ENCODE assay signal across 3 cellular contexts in the genomic region with DNA sequence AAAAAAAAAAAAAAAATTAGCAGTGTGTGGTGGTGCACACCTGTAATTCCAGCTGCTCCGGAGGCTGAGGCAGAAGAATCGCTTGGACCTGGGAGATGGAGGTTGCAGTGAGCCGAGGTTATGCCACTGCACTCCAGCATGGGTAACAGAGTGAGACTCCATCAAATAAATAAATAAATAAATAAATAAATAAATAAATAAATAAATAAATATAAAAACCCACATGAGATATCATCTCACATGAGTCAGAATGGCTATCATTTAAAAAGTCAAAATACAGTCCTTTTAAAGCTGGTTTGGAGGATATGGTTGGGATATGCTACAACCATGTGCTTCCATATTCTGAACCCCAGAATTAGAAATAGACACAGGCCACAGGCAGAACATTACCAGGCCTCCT.
TF ChIP-seq lines count a peak whose summit lies in the region.

No MANE protein-coding gene starts in this region.

TF ChIP-seq in A549, 52 proteins besides CTCF, POLR2A, EP300 and RAD21:
- TF ChIP-seq ZC3H11A (IDR thresholded peaks at IDR 0.05), result peak; percentile 84
- TF ChIP-seq, protein P1, sequence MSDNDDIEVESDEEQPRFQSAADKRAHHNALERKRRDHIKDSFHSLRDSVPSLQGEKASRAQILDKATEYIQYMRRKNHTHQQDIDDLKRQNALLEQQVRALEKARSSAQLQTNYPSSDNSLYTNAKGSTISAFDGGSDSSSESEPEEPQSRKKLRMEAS (IDR thresholded peaks at IDR 0.05), result no peak

TF ChIP-seq in HEK293, 187 proteins besides CTCF, POLR2A, EP300 and RAD21:
- TF ChIP-seq, protein P2, sequence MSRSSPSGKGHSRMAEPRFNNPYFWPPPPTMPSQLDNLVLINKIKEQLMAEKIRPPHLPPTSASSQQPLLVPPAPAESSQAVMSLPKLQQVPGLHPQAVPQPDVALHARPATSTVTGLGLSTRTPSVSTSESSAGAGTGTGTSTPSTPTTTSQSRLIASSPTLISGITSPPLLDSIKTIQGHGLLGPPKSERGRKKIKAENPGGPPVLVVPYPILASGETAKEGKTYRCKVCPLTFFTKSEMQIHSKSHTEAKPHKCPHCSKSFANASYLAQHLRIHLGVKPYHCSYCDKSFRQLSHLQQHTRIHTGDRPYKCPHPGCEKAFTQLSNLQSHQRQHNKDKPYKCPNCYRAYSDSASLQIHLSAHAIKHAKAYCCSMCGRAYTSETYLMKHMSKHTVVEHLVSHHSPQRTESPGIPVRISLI (tag by site-specific recombination; IDR thresholded peaks at IDR 0.05), result no peak
- TF ChIP-seq ZNF433 (tag by site-specific recombination; IDR thresholded peaks at IDR 0.05; ENCODE audit: low read depth) (0 out of 2 replicates have a peak, but pooled peaks have one; percentile 9), ZNF785 (tag by site-specific recombination; IDR thresholded peaks at IDR 0.05) (no peak), ZNF394 (tag by site-specific recombination; IDR thresholded peaks at IDR 0.05; ENCODE audit: borderline replicate concordance) (peak; percentile 74; the same call in 1 of the 2 replicates), ZSCAN30 (tag by site-specific recombination; IDR thresholded peaks at IDR 0.05) (no peak), ZNF426 (tag by site-specific recombination; IDR thresholded peaks at IDR 0.05) (peak; percentile 54), ZNF266 (tag by site-specific recombination; IDR thresholded peaks at IDR 0.05; ENCODE audit: low read depth) (0 out of 2 replicates have a peak, but pooled peaks have one; percentile 16), ZBTB8A (tag by site-specific recombination; IDR thresholded peaks at IDR 0.05) (0 out of 2 replicates have a peak, but pooled peaks have one; percentile 37), ZNF140 (tag by site-specific recombination; IDR thresholded peaks at IDR 0.05) (peak; percentile 54; the same call in 1 of the 2 replicates), ZNF558 (tag by site-specific recombination; IDR thresholded peaks at IDR 0.05) (0 out of 2 replicates have a peak, but pooled peaks have one; percentile 31), ZNF19 (tag by site-specific recombination; IDR thresholded peaks at IDR 0.05; ENCODE audit: low read depth) (no peak), ZNF623 (tag by site-specific recombination; IDR thresholded peaks at IDR 0.05) (peak; percentile 49; the same call in 1 of the 2 replicates), ZNF555 (tag by site-specific recombination; conservative IDR thresholded peaks at IDR 0.05) (peak; percentile 48), PRDM1 (tag by site-specific recombination; IDR thresholded peaks at IDR 0.05) (no peak)
- TF ChIP-seq, protein P3, sequence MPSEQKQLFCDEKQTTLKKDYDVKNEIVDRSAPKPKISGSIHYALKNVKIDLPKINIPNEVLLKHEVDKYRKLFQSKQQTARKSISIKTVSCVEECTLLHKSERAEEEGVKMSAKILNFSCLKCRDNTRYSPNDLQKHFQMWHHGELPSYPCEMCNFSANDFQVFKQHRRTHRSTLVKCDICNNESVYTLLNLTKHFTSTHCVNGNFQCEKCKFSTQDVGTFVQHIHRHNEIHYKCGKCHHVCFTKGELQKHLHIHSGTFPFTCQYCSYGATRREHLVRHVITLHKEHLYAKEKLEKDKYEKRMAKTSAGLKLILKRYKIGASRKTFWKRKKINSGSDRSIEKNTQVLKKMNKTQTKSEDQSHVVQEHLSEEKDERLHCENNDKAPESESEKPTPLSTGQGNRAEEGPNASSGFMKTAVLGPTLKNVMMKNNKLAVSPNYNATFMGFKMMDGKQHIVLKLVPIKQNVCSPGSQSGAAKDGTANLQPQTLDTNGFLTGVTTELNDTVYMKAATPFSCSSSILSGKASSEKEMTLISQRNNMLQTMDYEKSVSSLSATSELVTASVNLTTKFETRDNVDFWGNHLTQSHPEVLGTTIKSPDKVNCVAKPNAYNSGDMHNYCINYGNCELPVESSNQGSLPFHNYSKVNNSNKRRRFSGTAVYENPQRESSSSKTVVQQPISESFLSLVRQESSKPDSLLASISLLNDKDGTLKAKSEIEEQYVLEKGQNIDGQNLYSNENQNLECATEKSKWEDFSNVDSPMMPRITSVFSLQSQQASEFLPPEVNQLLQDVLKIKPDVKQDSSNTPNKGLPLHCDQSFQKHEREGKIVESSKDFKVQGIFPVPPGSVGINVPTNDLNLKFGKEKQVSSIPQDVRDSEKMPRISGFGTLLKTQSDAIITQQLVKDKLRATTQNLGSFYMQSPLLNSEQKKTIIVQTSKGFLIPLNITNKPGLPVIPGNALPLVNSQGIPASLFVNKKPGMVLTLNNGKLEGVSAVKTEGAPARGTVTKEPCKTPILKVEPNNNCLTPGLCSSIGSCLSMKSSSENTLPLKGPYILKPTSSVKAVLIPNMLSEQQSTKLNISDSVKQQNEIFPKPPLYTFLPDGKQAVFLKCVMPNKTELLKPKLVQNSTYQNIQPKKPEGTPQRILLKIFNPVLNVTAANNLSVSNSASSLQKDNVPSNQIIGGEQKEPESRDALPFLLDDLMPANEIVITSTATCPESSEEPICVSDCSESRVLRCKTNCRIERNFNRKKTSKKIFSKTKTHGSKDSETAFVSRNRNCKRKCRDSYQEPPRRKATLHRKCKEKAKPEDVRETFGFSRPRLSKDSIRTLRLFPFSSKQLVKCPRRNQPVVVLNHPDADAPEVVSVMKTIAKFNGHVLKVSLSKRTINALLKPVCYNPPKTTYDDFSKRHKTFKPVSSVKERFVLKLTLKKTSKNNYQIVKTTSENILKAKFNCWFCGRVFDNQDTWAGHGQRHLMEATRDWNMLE (tag by site-specific recombination; conservative IDR thresholded peaks at IDR 0.05; ENCODE audit: low read depth), result peak; percentile 70
- TF ChIP-seq, protein P4, sequence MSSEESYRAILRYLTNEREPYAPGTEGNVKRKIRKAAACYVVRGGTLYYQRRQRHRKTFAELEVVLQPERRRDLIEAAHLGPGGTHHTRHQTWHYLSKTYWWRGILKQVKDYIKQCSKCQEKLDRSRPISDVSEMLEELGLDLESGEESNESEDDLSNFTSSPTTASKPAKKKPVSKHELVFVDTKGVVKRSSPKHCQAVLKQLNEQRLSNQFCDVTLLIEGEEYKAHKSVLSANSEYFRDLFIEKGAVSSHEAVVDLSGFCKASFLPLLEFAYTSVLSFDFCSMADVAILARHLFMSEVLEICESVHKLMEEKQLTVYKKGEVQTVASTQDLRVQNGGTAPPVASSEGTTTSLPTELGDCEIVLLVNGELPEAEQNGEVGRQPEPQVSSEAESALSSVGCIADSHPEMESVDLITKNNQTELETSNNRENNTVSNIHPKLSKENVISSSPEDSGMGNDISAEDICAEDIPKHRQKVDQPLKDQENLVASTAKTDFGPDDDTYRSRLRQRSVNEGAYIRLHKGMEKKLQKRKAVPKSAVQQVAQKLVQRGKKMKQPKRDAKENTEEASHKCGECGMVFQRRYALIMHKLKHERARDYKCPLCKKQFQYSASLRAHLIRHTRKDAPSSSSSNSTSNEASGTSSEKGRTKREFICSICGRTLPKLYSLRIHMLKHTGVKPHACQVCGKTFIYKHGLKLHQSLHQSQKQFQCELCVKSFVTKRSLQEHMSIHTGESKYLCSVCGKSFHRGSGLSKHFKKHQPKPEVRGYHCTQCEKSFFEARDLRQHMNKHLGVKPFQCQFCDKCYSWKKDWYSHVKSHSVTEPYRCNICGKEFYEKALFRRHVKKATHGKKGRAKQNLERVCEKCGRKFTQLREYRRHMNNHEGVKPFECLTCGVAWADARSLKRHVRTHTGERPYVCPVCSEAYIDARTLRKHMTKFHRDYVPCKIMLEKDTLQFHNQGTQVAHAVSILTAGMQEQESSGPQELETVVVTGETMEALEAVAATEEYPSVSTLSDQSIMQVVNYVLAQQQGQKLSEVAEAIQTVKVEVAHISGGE (tag by site-specific recombination; conservative IDR thresholded peaks at IDR 0.05; ENCODE audit: low read depth), result peak; percentile 44; the same call in 1 of the 2 replicates

TF ChIP-seq in H1, 55 proteins besides CTCF, POLR2A, EP300 and RAD21:
- no peak for TF ChIP-seq SIN3A (conservative IDR thresholded peaks at IDR 0.05 in 1 of 2, IDR thresholded peaks at IDR 0.05 in 1 of 2; ENCODE audit: low read depth in 1 of 2, low read length in 2 of 2)
- no peak for TF ChIP-seq RBBP5 (IDR thresholded peaks at IDR 0.05; ENCODE audit: borderline replicate concordance, low read depth, low read length)
- TF ChIP-seq RFX5 (IDR thresholded peaks at IDR 0.05; ENCODE audit: borderline replicate concordance, low read depth, low read length), result no peak
- TF ChIP-seq POU5F1 (IDR thresholded peaks at IDR 0.05; ENCODE audit: low read depth, low read length), result no peak
- no peak for TF ChIP-seq SP2 (IDR thresholded peaks at IDR 0.05; ENCODE audit: low read length)
- no peak for TF ChIP-seq JUND (IDR thresholded peaks at IDR 0.05; ENCODE audit: low read length)
- TF ChIP-seq NRF1 (IDR thresholded peaks at IDR 0.05; ENCODE audit: low read depth, low read length), result no peak
TF ChIP-seq in H1: peak in this region for 0.
